In genomic region chr2:65500319-65501040, GRCh38 we compare ENCODE assay signal across 31 cellular contexts.
DNase-seq lines count a peak whose midpoint lies in the region; ATAC-seq, FAIRE-seq and TF ChIP-seq lines count a peak whose summit lies in the region.
"Had no signal": no experiment of that assay in that cellular context is flagged by ENCODE, and none has a peak within 500 bp of the region (broad histone marks: within the 10 kb centered on the region; RNA-seq: fewer than 3 reads in every experiment).

No MANE protein-coding gene starts in this region.

- H3K4me1 ChIP-seq in K562 (replicated peaks in 1 of 2; ENCODE audit: control insufficient read depth in 2 of 2, insufficient read depth in 2 of 2, low read length in 2 of 2) (peaks cover 0 to 8% of the 10 kb centered on the region in 2 experiments; a peak in 1 of 5 replicates), hepatocyte (ENCODE audit: insufficient read depth) (no peaks in the 10 kb centered on the region), right cardiac atrium (ENCODE audit: control insufficient read depth, insufficient read depth, low read length) (no peaks in the 10 kb centered on the region)
- H3K4me1 ChIP-seq: A549, body of pancreas, HAP-1, Peyer's patch, tibial artery had no signal

- H3K36me3 ChIP-seq in K562 (ENCODE audit: control insufficient read depth, insufficient read depth, low read length) (no peaks in the 10 kb centered on the region), hepatocyte (replicated peaks; ENCODE audit: insufficient read depth, low read depth) (no peaks in the 10 kb centered on the region)
- H3K36me3 ChIP-seq: HAP-1, ovary, Peyer's patch, tibial artery had no signal

- H3K9ac ChIP-seq in K562 (ENCODE audit: insufficient read depth in 1 of 2, low read depth in 2 of 2, low read length in 2 of 2), result no peak overlapping the region; a peak in 1 of 4 replicates

- no peak for TF ChIP-seq RAD21 in K562 (CRISPR knock-in tag; conservative IDR thresholded peaks at IDR 0.05 in 1 of 2, IDR thresholded peaks at IDR 0.05 in 1 of 2)

- H3K9me1 ChIP-seq in K562 (ENCODE audit: control insufficient read depth, insufficient read depth, low read length), result no peaks in the 10 kb centered on the region

- intact Hi-C loops in K562 (cut with micrococcal nuclease), result no loop called here
- intact Hi-C loops in right cardiac atrium (cut with DNase I), result no loop called here

- H3K9me2 ChIP-seq in hepatocyte (replicated peaks; ENCODE audit: insufficient read depth), result no peaks in the 10 kb centered on the region

- TF ChIP-seq CTCF in K562 (IDR thresholded peaks at IDR 0.05 in 2 of 3, conservative IDR thresholded peaks at IDR 0.05 in 1 of 3; ENCODE audit: insufficient read depth in 2 of 3, low read depth in 1 of 3, low read length in 3 of 3) (no peak), hepatocyte (IDR thresholded peaks at IDR 0.05; ENCODE audit: poor library complexity) (no peak)

- CTCF ChIA-PET in K562 (lab: Yijun Ruan, JAX; ENCODE audit: low intra/inter-chr PET ratio), result no interaction called here

- H4K20me1 ChIP-seq in K562 (replicated peaks; ENCODE audit: control insufficient read depth, insufficient read depth, low read length) (no peaks in the 10 kb centered on the region), hepatocyte (ENCODE audit: insufficient read depth, poor library complexity, severe bottlenecking) (no peaks in the 10 kb centered on the region)

- H3K9me3 ChIP-seq in K562 (replicated peaks; ENCODE audit: control insufficient read depth, insufficient read depth, low read depth, low read length) (no peaks in the 10 kb centered on the region), hepatocyte (ENCODE audit: low read depth) (no peaks in the 10 kb centered on the region), right cardiac atrium (ENCODE audit: control insufficient read depth, low read length) (no peaks in the 10 kb centered on the region)
- H3K9me3 ChIP-seq: A549, body of pancreas, HAP-1, ovary, Peyer's patch, tibial artery had no signal

- no TSS peak for BruUV-seq in K562 (replicated peaks; lab: Mats Ljungman, UMichigan)

- H3K79me2 ChIP-seq in K562 (ENCODE audit: control insufficient read depth, insufficient read depth, low read length) (no peaks in the 10 kb centered on the region), hepatocyte (no peaks in the 10 kb centered on the region)

- POLR2A ChIA-PET in K562 (lab: Yijun Ruan, JAX), result interaction anchor here (1.3 kb wide), 1 partner anchor 25 kb away, joined by 5 read pairs; no protein-coding TSS in a partner anchor

- no peak for TF ChIP-seq POLR2A in K562 (conservative IDR thresholded peaks at IDR 0.05)

- FAIRE-seq in K562 (lab: Jason Lieb, UNC), result no peak
- FAIRE-seq: A549, D721Med, HepG2 had no signal

- H3K27ac ChIP-seq in K562 (ENCODE audit: extremely low read depth, low read depth, low read length) (no peak overlapping the region), hepatocyte (no peak overlapping the region), right cardiac atrium (ENCODE audit: low read length) (no peak overlapping the region)
- H3K27ac ChIP-seq: A549, body of pancreas, ovary, Peyer's patch, tibial artery had no signal

- in situ Hi-C loops in K562 (cut with MboI), result no loop called here

- H3K27me3 ChIP-seq in K562 (ENCODE audit: control insufficient read depth in 2 of 2, insufficient read depth in 2 of 2, low read length in 2 of 2) (no peaks in the 10 kb centered on the region), hepatocyte (no peaks in the 10 kb centered on the region), right cardiac atrium (ENCODE audit: control insufficient read depth, insufficient read depth) (no peaks in the 10 kb centered on the region)
- H3K27me3 ChIP-seq: body of pancreas, ovary, Peyer's patch, tibial artery had no signal

- no peak for TF ChIP-seq EP300 in K562 (IDR thresholded peaks at IDR 0.05; ENCODE audit: low read length)

- ATAC-seq in GM18520 (IDR thresholded peaks at IDR 0.05; ENCODE audit: unreplicated experiment) (peak; percentile 59), GM21717 (IDR thresholded peaks at IDR 0.05; ENCODE audit: unreplicated experiment) (peak; percentile 64), HG03175 (IDR thresholded peaks at IDR 0.05; ENCODE audit: unreplicated experiment) (peak; percentile 56), K562 (peak; percentile 29; the same call in 1 of the 3 replicates), right cardiac atrium (no peak)
- ATAC-seq: A549; activated CD4-positive, alpha-beta T cell treated with anti-CD3 and anti-CD28 coated beads for 36 hours; activated CD8-positive, alpha-beta T cell treated with anti-CD3 and anti-CD28 coated beads for 36 hours; body of pancreas; HepG2; left lobe of liver had no signal

- DNase-seq in K562 (ENCODE audit: extremely low read depth in 1 of 4, low spot score in 3 of 4), result no peak
- no peak for DNase-seq in hepatocyte (ENCODE audit: low spot score)
- DNase-seq in AG08396 (ENCODE audit: low spot score), result no peak
- DNase-seq in right cardiac atrium, result no peak
- DNase-seq in hippocampal formation (lab: John Stamatoyannopoulos, UW), result no peak
- DNase-seq: activated CD4-positive, alpha-beta T cell treated with anti-CD3 and anti-CD28 coated beads for 36 hours; activated CD8-positive, alpha-beta memory T cell treated with anti-CD3 and anti-CD28 coated beads, Interleukin-2, amount 50 U/mL, for 48 hours; activated CD8-positive, alpha-beta T cell treated with anti-CD3 and anti-CD28 coated beads for 36 hours; activated naive CD4-positive, alpha-beta T cell treated with Interleukin-2 at 50 U/mL for 16 hours; AML-193; body of pancreas; CD4-positive, alpha-beta T cell; DND-41; erythroblast; GF-D8; NCI-H1436 treated with DMSO at 0.1 percent for 48 hours; NCI-H226; NCI-H526 treated with DMSO at 0.1 percent for 48 hours; ovary; Peyer's patch; SIG-M5; tibial artery had no signal

- H3K4me2 ChIP-seq in K562 (ENCODE audit: insufficient read depth, low read length), result no peak overlapping the region
- H3K4me2 ChIP-seq in hepatocyte, result no peak overlapping the region
- H3K4me2 ChIP-seq: A549, smooth muscle cell had no signal

- H2AFZ ChIP-seq in K562 (ENCODE audit: low read depth, low read length), result no peak overlapping the region
- H2AFZ ChIP-seq in hepatocyte, result no peak overlapping the region

- no peak overlapping the region for H3K4me3 ChIP-seq in K562
- H3K4me3 ChIP-seq in hepatocyte, result no peak overlapping the region
- no peak overlapping the region for H3K4me3 ChIP-seq in right cardiac atrium (ENCODE audit: low read length)
- H3K4me3 ChIP-seq: A549, body of pancreas, HAP-1, ovary, Peyer's patch, smooth muscle cell, tibial artery had no signal

- 61% methylated on average over 9 of the region's 9 CpGs for WGBS in K562 (ENCODE audit: insufficient coverage, low coverage, missing lambda C conversion rate)
- 89% methylated on average over 9 of the region's 9 CpGs for WGBS in hepatocyte (ENCODE audit: low lambda C conversion rate, missing lambda C conversion rate)
- WGBS in right cardiac atrium, result 91% methylated on average over 9 of the region's 9 CpGs

TF ChIP-seq in K562, 482 proteins besides CTCF, POLR2A, EP300 and RAD21:
- TF ChIP-seq RHOXF2B (CRISPR knock-in tag; conservative IDR thresholded peaks at IDR 0.05), result no peak
- TF ChIP-seq NFYB (IDR thresholded peaks at IDR 0.05; ENCODE audit: extremely low read depth, insufficient read length), result peak; percentile 20
- no peak for TF ChIP-seq SREBF2 (CRISPR knock-in tag; IDR thresholded peaks at IDR 0.05)
- TF ChIP-seq POLR2G (IDR thresholded peaks at IDR 0.05; ENCODE audit: low read depth, low read length), result no peak
- TF ChIP-seq ZNF639 (CRISPR knock-in tag; conservative IDR thresholded peaks at IDR 0.05 in 1 of 2, IDR thresholded peaks at IDR 0.05 in 1 of 2), result no peak
- peak; percentile 30; the same call in 1 of the 2 replicates for TF ChIP-seq USF2 (CRISPR knock-in tag; IDR thresholded peaks at IDR 0.05)
- TF ChIP-seq PURB (CRISPR knock-in tag; IDR thresholded peaks at IDR 0.05; ENCODE audit: low read depth), result no peak
TF ChIP-seq in K562: peak in this region for 2.

Comparison
In these comparisons a context has a peak if more than half of its experiments do, and no peak if none do; other contexts are left out.
1. ATAC-seq: peak in GM18520 (single experiment), GM21717 (single experiment), HG03175 (single experiment) and K562 (single experiment); none in right cardiac atrium (0 of 2).